ENCODE assay signal across 9 cellular contexts in genomic region chr18:9017900-9018217, GRCh38.
DNase-seq lines count a peak whose midpoint lies in the region; ATAC-seq and TF ChIP-seq lines count a peak whose summit lies in the region.
"Had no signal": no experiment of that assay in that cellular context is flagged by ENCODE, and none has a peak within 500 bp of the region (broad histone marks: within the 10 kb centered on the region; RNA-seq: fewer than 3 reads in every experiment).

No MANE protein-coding gene starts in this region.

- H3K27me3 ChIP-seq in GM06990 (replicated peaks; ENCODE audit: control insufficient read depth, insufficient read depth, low read length) (no peaks in the 10 kb centered on the region), OCI-LY1 (ENCODE audit: insufficient read depth, low read length) (no peaks in the 10 kb centered on the region)
- H3K27me3 ChIP-seq: hepatocyte had no signal

- DNase-seq in GM06990 (ENCODE audit: extremely low read depth, insufficient read length) (no peak), dedifferentiated amniotic fluid mesenchymal stem cell (ENCODE audit: extremely low spot score) (peak; percentile 62), renal cortical epithelial cell (ENCODE audit: low read depth) (peak; percentile 77), DMS114 treated with DMSO at 0.1 percent for 48 hours (lab: John Stamatoyannopoulos, UW; ENCODE audit: unreplicated experiment) (no peak), NCI-H2081 treated with DMSO at 0.1 percent for 48 hours (lab: John Stamatoyannopoulos, UW) (no peak)
- no peak for DNase-seq in activated CD4-positive, alpha-beta T cell treated with anti-CD3 and anti-CD28 coated beads, Interleukin-2, amount 50 U/mL, for 4 hours

- TF ChIP-seq CTCF in GM06990 (IDR thresholded peaks at IDR 0.05; ENCODE audit: insufficient read depth, low read length, poor library complexity, severe bottlenecking) (no peak), OCI-LY1 (IDR thresholded peaks at IDR 0.05; ENCODE audit: low read length) (no peak)

- H3F3A ChIP-seq in OCI-LY1 (ENCODE audit: insufficient read depth, low read length): no peaks in the 10 kb centered on the region

- peaks cover 25% of the 10 kb centered on the region for H3K4me1 ChIP-seq in OCI-LY1 (ENCODE audit: insufficient read depth, low read length, severe bottlenecking)

- no peak overlapping the region; the same call in 1 of the 2 replicates for H2AFZ ChIP-seq in OCI-LY1 (ENCODE audit: low read length)

- no peak for ATAC-seq in HG02571 (IDR thresholded peaks at IDR 0.05; ENCODE audit: unreplicated experiment)

- H3K4me3 ChIP-seq in GM06990 (replicated peaks; ENCODE audit: low read depth, low read length) (peak overlapping the region; percentile 46; the same call in 1 of the 2 replicates), OCI-LY1 (ENCODE audit: low read depth, low read length, poor library complexity, severe bottlenecking) (peak overlapping the region; percentile 34)
- H3K4me3 ChIP-seq: hepatocyte had no signal

- no peaks in the 10 kb centered on the region for H3K79me2 ChIP-seq in OCI-LY1 (ENCODE audit: insufficient read depth, low read length)
- H3K79me2 ChIP-seq: hepatocyte had no signal

- no peaks in the 10 kb centered on the region for H4K20me1 ChIP-seq in OCI-LY1 (ENCODE audit: insufficient read depth, low read length)

- H3K9ac ChIP-seq in OCI-LY1 (ENCODE audit: low read length): peak overlapping the region; percentile 30

- peak overlapping the region; percentile 44 for H3K4me2 ChIP-seq in OCI-LY1 (ENCODE audit: low read length)

- no peaks in the 10 kb centered on the region for H3K9me2 ChIP-seq in OCI-LY1 (ENCODE audit: low read depth, low read length)

- peak overlapping the region; percentile 77 for H3K27ac ChIP-seq in OCI-LY1 (ENCODE audit: low read depth, low read length, poor library complexity, severe bottlenecking)
- H3K27ac ChIP-seq: hepatocyte had no signal

- H3K9me3 ChIP-seq in OCI-LY1 (ENCODE audit: low read length): peaks cover 5% of the 10 kb centered on the region; the same call in 1 of the 2 replicates

- H3K36me3 ChIP-seq in GM06990 (ENCODE audit: control insufficient read depth, insufficient read depth, low read length) (no peaks in the 10 kb centered on the region), OCI-LY1 (ENCODE audit: insufficient read depth, low read length) (no peaks in the 10 kb centered on the region; the same call in 1 of the 2 replicates)

Comparison
In these comparisons a context has a peak if more than half of its experiments do, and no peak if none do; other contexts are left out.
1. DNase-seq: peak in dedifferentiated amniotic fluid mesenchymal stem cell (single experiment) and renal cortical epithelial cell (single experiment); none in GM06990 (single experiment), activated CD4-positive, alpha-beta T cell treated with anti-CD3 and anti-CD28 coated beads, Interleukin-2, amount 50 U/mL, for 4 hours (0 of 2), DMS114 treated with DMSO at 0.1 percent for 48 hours (single experiment) and NCI-H2081 treated with DMSO at 0.1 percent for 48 hours (single experiment).